Comparison of ENCODE assay signal across 1 cellular context in genomic region chr21:44298301-44298700, GRCh38.
TF ChIP-seq lines count a peak whose summit lies in the region.

No MANE protein-coding gene starts in this region.

TF ChIP-seq in IMR-90, 13 proteins besides CTCF, POLR2A, EP300 and RAD21:
- TF ChIP-seq FOS (IDR thresholded peaks at IDR 0.05; ENCODE audit: low read depth, low read length) (no peak), ELK1 (IDR thresholded peaks at IDR 0.05; ENCODE audit: borderline replicate concordance, low read depth, low read length) (no peak), NFE2L2 (IDR thresholded peaks at IDR 0.05; ENCODE audit: low read depth, low read length) (no peak), MAFK (IDR thresholded peaks at IDR 0.05; ENCODE audit: low read depth, low read length) (no peak), BHLHE40 (IDR thresholded peaks at IDR 0.05; ENCODE audit: low read depth, low read length) (no peak), USF2 (IDR thresholded peaks at IDR 0.05; ENCODE audit: low read depth, low read length) (no peak), CEBPB (IDR thresholded peaks at IDR 0.05; ENCODE audit: low read depth, low read length) (no peak), MAZ (IDR thresholded peaks at IDR 0.05; ENCODE audit: borderline replicate concordance, low read depth, low read length) (no peak), MXI1 (IDR thresholded peaks at IDR 0.05; ENCODE audit: borderline replicate concordance, low read depth, low read length) (no peak), RFX5 (IDR thresholded peaks at IDR 0.05; ENCODE audit: low read depth, low read length) (no peak), RCOR1 (IDR thresholded peaks at IDR 0.05; ENCODE audit: insufficient replicate concordance, low read length) (no peak), CHD1 (IDR thresholded peaks at IDR 0.05; ENCODE audit: low read depth, low read length) (no peak), SMC3 (IDR thresholded peaks at IDR 0.05; ENCODE audit: low read depth, low read length) (no peak)
